Comparison of ENCODE assay signal across 20 cellular contexts in the genomic region with DNA sequence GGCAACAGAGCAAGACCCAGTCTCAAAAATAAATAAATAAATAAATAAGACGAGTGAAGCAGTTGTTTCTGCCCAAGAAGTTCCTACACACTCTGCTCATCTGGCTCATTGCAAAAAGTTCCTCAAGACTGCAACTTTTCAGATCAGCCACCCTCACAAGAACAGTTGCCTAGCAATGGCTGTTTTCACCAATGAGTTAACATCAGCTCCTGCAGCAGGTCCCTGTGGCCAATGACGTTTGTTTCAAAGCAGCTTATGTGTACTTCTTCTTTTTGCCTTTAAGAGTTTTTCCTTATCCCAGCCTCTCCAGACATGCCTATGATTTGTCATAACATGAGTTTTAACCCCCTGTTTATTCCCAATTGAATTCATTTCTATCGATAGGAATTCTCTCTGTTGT.
"Had no signal": no experiment of that assay in that cellular context is flagged by ENCODE, and none has a peak within 500 bp of the region (broad histone marks: within the 10 kb centered on the region; RNA-seq: fewer than 3 reads in every experiment).

No MANE protein-coding gene starts in this region.

- H3K4me1 ChIP-seq: parathyroid adenoma had no signal

- H3K27me3 ChIP-seq: stomach, vagina had no signal

- H3K36me3 ChIP-seq: neutrophil, stomach, vagina had no signal

- H3K4me3 ChIP-seq: coronary artery, stomach, vagina had no signal

- H3K27me3 Mint-ChIP-seq: brain had no signal

- H3K27ac ChIP-seq: coronary artery, neutrophil, parathyroid adenoma, stomach, vagina had no signal

- H3K9ac ChIP-seq: parathyroid adenoma had no signal

- ATAC-seq: activated CD4-positive, CD25-positive, alpha-beta regulatory T cell treated with anti-CD3 and anti-CD28 coated beads, Interleukin-2, amount 50 U/mL, for 24 hours; activated naive CD4-positive, alpha-beta T cell treated with anti-CD3 and anti-CD28 coated beads, Interleukin-2, amount 50 U/mL, for 72 hours had no signal

- H3K9me3 Mint-ChIP-seq: activated CD4-positive, alpha-beta memory T cell treated with anti-CD3 and anti-CD28 coated beads, Interleukin-2, amount 10 ng/mL, durations not matched to agents 7 days and 5 days; central memory CD8-positive, alpha-beta T cell; T-helper 2 cell treated with Interferon-gamma antibody and Interleukin-4, amounts not matched to agents 5 μg/mL and 100 μg/mL, for 36 hours had no signal

- H3K36me3 Mint-ChIP-seq: activated naive CD4-positive, alpha-beta T cell treated with anti-CD3 and anti-CD28 coated beads, Interleukin-2, amount 50 U/mL, for 72 hours; brain; immature natural killer cell; naive B cell had no signal

- H2AFZ ChIP-seq: parathyroid adenoma had no signal

- H3K9me3 ChIP-seq: neutrophil, stomach, vagina had no signal

- DNase-seq: activated CD4-positive, alpha-beta memory T cell treated with anti-CD3 and anti-CD28 coated beads, Interleukin-2, amount 10 ng/mL, durations not matched to agents 7 days and 5 days; activated effector memory CD4-positive, alpha-beta T cell treated with anti-CD3 and anti-CD28 coated beads, Interleukin-2, amount 50 U/mL, for 16 hours; activated T-cell treated with anti-CD3 and anti-CD28 coated beads, Interleukin-2, amount 50 U/mL, for 48 hours; effector CD8-positive, alpha-beta T cell; foreskin fibroblast; glutamatergic neuron; immature natural killer cell; naive B cell; stimulated activated CD4-positive, alpha-beta T cell treated with anti-CD3 and anti-CD28 coated beads, Interleukin-12 subunit alpha, Interleukin-12 subunit beta, amount 100 ng/mL, for 4 hours; stimulated activated CD4-positive, alpha-beta T cell treated with anti-CD3 and anti-CD28 coated beads, Interleukin-2, amount 100 ng/mL, for 24 hours; stomach had no signal

- H3K27ac Mint-ChIP-seq: activated CD4-positive, alpha-beta memory T cell treated with anti-CD3 and anti-CD28 coated beads, Interleukin-2, amount 10 ng/mL, durations not matched to agents 7 days and 5 days; activated naive CD4-positive, alpha-beta T cell treated with anti-CD3 and anti-CD28 coated beads, Interleukin-2, amount 50 U/mL, for 72 hours; brain; immature natural killer cell; naive B cell; T-helper 2 cell treated with Interferon-gamma antibody and Interleukin-4, amounts not matched to agents 5 μg/mL and 100 μg/mL, for 36 hours had no signal

- H3K4me3 Mint-ChIP-seq: activated CD4-positive, alpha-beta memory T cell treated with anti-CD3 and anti-CD28 coated beads, Interleukin-2, amount 10 ng/mL, durations not matched to agents 7 days and 5 days; brain; central memory CD8-positive, alpha-beta T cell; immature natural killer cell; T-helper 2 cell treated with Interferon-gamma antibody and Interleukin-4, amounts not matched to agents 5 μg/mL and 100 μg/mL, for 36 hours had no signal

- H3K79me2 ChIP-seq: parathyroid adenoma had no signal
